In the genomic region with DNA sequence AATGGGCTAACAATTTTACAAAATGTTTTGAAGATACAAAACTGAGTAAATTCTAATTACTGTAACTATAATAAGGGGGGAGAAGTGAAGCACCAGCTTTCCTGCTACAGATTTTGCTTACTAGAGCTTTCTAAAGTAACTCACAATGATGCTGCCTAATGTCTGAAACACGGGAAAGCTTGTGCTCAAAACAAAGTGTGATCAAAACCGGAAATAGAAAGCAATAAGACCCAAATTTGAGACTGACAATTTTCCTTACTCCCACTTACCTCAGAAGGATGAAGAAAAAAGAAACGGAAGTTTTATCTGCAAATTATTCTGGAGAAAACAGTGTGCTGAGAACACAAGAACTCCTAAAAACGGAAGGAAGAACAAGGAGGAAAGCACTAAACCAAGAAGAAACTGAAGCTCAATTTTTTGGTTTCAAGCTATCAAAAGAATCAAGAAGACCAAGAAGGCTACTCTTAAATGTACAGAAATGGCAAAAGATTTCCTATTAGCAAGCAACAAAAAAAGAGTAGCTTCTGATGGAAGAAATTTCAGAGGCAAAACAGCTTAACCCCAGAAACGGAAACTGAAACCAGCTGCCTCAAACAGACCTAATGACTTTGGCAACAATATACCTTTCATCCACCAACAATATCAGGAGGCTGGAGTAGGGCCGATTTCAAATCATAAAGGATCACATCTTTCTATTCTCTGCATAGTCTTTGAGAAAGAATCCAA, we compare ENCODE assay signal across 8 cellular contexts. TPM values are rescaled to one million over a fixed set of nuclear protein-coding genes. Genes with fewer than 3 reads are reported as not detected.
DNase-seq lines count a peak whose midpoint lies in the region; ATAC-seq and TF ChIP-seq lines count a peak whose summit lies in the region.

No MANE protein-coding gene starts in this region.

- H3K4me3 ChIP-seq in DOHH2 (ENCODE audit: low read length) = peak overlapping the region; percentile 50
- peak overlapping the region; percentile 51 for H3K4me3 ChIP-seq in mucosa of stomach (ENCODE audit: low read length)
- no peak overlapping the region for H3K4me3 ChIP-seq in PC-3 (ENCODE audit: low read length)

- H3K9ac ChIP-seq in mucosa of stomach (ENCODE audit: low read length) (peak overlapping the region; percentile 76), PC-3 (ENCODE audit: low read length) (no peak overlapping the region)

- no peaks in the 10 kb centered on the region for H3K27me3 ChIP-seq in DOHH2 (ENCODE audit: control insufficient read depth, low read length)
- H3K27me3 ChIP-seq in mucosa of stomach (ENCODE audit: control insufficient read depth, insufficient read depth, low read length) = no peaks in the 10 kb centered on the region
- H3K27me3 ChIP-seq in PC-3 (ENCODE audit: low read length) = no peaks in the 10 kb centered on the region

- H3K79me2 ChIP-seq in DOHH2 (ENCODE audit: control insufficient read depth, low read length) (peaks cover 84% of the 10 kb centered on the region), PC-3 (ENCODE audit: low read length) (peaks cover 91% of the 10 kb centered on the region)

- H3K27ac ChIP-seq in DOHH2 (ENCODE audit: low read depth, low read length) (peak overlapping the region; percentile 15), PC-3 (ENCODE audit: low read length) (no peak overlapping the region)

- H2AFZ ChIP-seq in PC-3 (ENCODE audit: low read length) = no peak overlapping the region

- no peaks in the 10 kb centered on the region for H3K9me3 ChIP-seq in DOHH2 (ENCODE audit: control insufficient read depth, insufficient read depth, low read length)
- H3K9me3 ChIP-seq in mucosa of stomach (ENCODE audit: control insufficient read depth, low read length) = no peaks in the 10 kb centered on the region
- no peaks in the 10 kb centered on the region for H3K9me3 ChIP-seq in PC-3 (ENCODE audit: low read length)

- H4K20me1 ChIP-seq in DOHH2 (ENCODE audit: control insufficient read depth, insufficient read depth, low read depth, low read length) = peaks cover 7% of the 10 kb centered on the region
- peaks cover 12% of the 10 kb centered on the region for H4K20me1 ChIP-seq in PC-3 (ENCODE audit: low read length)

- no peaks in the 10 kb centered on the region for H3K9me2 ChIP-seq in DOHH2 (replicated peaks; ENCODE audit: control insufficient read depth, low read length)
- no peaks in the 10 kb centered on the region for H3K9me2 ChIP-seq in PC-3 (replicated peaks; ENCODE audit: low read length)

- POLR2A ChIA-PET in PC-3 (lab: Charles Lee; ENCODE audit: unreplicated experiment) = no interaction called here

- DNase-seq in NOMO-1 treated with dmso at 0.1 percent for 144 hours (lab: John Stamatoyannopoulos, UW; ENCODE audit: unreplicated experiment) (peak; percentile 7), dermis blood vessel endothelial cell (peak; percentile 68), PC-3 (no peak), 8988T (no peak), NCI-H187 treated with DMSO at 0.1 percent for 48 hours (lab: John Stamatoyannopoulos, UW) (no peak)

- no peak for TF ChIP-seq CTCF in DOHH2 (IDR thresholded peaks at IDR 0.05; ENCODE audit: low read depth, low read length, poor library complexity, severe bottlenecking)
- no peak for TF ChIP-seq CTCF in PC-3 (conservative IDR thresholded peaks at IDR 0.05; ENCODE audit: low read depth, low read length)

- H3K4me1 ChIP-seq in DOHH2 (ENCODE audit: control insufficient read depth, low read length) (peaks cover 27% of the 10 kb centered on the region), mucosa of stomach (ENCODE audit: control insufficient read depth, insufficient read depth, low read length) (peaks cover 21% of the 10 kb centered on the region), PC-3 (ENCODE audit: insufficient read depth, low read length) (peaks cover 22% of the 10 kb centered on the region)

- H3K36me3 ChIP-seq in DOHH2 (ENCODE audit: control insufficient read depth, low read length) (no peaks in the 10 kb centered on the region), mucosa of stomach (ENCODE audit: control insufficient read depth, insufficient read depth, low read length) (no peaks in the 10 kb centered on the region), PC-3 (ENCODE audit: low read depth, low read length) (no peaks in the 10 kb centered on the region)

- peaks cover 5% of the 10 kb centered on the region for H3F3A ChIP-seq in DOHH2 (ENCODE audit: control insufficient read depth, insufficient read depth)
- no peaks in the 10 kb centered on the region for H3F3A ChIP-seq in PC-3 (ENCODE audit: low read length, unreplicated experiment)

- intact Hi-C loops in PC-3 (cut with micrococcal nuclease) = no loop called here

- peak; percentile 54 for ATAC-seq in GM21526 (IDR thresholded peaks at IDR 0.05; ENCODE audit: low FRiP score, unreplicated experiment)
- ATAC-seq in PC-3 = no peak

- CTCF ChIA-PET in PC-3 (lab: Charles Lee) = no interaction called here

- H3K4me2 ChIP-seq in DOHH2 (ENCODE audit: low read length) (peak overlapping the region; percentile 58), PC-3 (ENCODE audit: low read length) (no peak overlapping the region)

- BruUV-seq in PC-3 (replicated peaks; lab: Mats Ljungman, UMichigan) = no TSS peak

RNA-seq across cellular contexts. Expression of a gene that starts 33.4 kb away (rescaled TPM):
- total RNA-seq in dermis blood vessel endothelial cell (20.9 and 27.3 TPM in 2 replicates), PC-3 (2014; rRNA removed) (15.8 and 18.0 TPM in 2 replicates)

RNA-seq across cellular contexts. Expression of a gene that starts 56.6 kb away (rescaled TPM):
- total RNA-seq in dermis blood vessel endothelial cell (3.7 and 5.8 TPM in 2 replicates), PC-3 (2014; rRNA removed) (1.7 and 6.5 TPM in 2 replicates)

RNA-seq across cellular contexts. Expression of a gene that starts 56.9 kb away (rescaled TPM):
- total RNA-seq in dermis blood vessel endothelial cell (57.7 and 67.3 TPM in 2 replicates), PC-3 (2014; rRNA removed) (95.0 and 97.3 TPM in 2 replicates)

Comparison
In these comparisons a context has a peak if more than half of its experiments do, and no peak if none do; other contexts are left out.
1. DNase-seq: peak in NOMO-1 treated with dmso at 0.1 percent for 144 hours (single experiment) and dermis blood vessel endothelial cell (single experiment); none in PC-3 (single experiment), 8988T (single experiment) and NCI-H187 treated with DMSO at 0.1 percent for 48 hours (single experiment).